Comparison of ENCODE assay signal across 8 cellular contexts in the genomic region with DNA sequence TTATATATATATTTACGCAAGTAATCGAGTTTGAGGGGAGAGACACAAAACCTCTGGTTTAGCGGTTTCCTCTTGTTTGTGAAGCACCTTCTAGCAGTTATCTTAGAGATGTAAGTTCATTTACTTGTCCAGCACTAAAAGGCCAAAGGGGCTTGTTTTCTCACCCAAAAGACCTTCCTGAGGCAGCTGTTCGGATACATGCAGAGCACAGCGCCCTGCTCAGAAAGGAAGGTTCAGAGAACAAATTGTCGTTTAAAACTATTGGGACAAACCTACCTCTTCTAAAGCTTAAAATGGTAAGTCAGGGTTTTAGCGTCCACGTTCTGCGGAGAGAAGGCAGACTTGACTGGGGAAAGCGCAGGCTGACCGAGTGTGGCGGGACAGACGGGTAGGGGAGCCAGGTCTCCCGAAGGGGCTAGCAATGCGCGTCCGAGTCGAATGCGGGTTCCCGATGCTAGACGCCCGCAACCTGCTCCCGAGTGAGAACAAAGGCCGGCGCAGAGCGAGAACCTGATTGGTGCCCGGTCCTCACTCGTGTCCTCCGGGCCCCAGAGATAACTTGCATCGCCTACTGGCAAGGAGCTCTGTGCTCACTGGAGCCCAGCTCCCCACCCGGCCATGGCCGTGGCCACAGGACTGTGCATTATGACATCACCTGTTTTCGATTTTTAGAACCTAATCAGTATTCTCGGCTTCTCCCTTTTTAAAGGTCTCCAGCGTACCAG. TPM values are rescaled to one million over a fixed set of nuclear protein-coding genes. Genes with fewer than 3 reads are reported as not detected.
A peak's percentile ranks its signal among the peaks of the same experiment; 100 is the strongest.
DNase-seq lines count a peak whose midpoint lies in the region; ATAC-seq, FAIRE-seq and TF ChIP-seq lines count a peak whose summit lies in the region.

No MANE protein-coding gene starts in this region.

- peaks cover 0 to 36% of the 10 kb centered on the region in 2 experiments; a peak in 3 of 5 replicates for H3K27me3 ChIP-seq in HepG2 (ENCODE audit: control insufficient read depth in 1 of 2, insufficient read depth in 2 of 2, low read length in 2 of 2)

- POLR2A ChIA-PET in HepG2 (lab: Yijun Ruan, JAX), result interaction anchor here (0.8 to 1.1 kb wide), 2 partner anchors 164 to 559 kb away, joined by 3 read pairs; no protein-coding TSS in a partner anchor

- 4% methylated on average over 12 of the region's 35 CpGs for WGBS in HepG2 (ENCODE audit: low lambda C conversion rate)

- H3K9me3 Mint-ChIP-seq in activated CD4-positive, alpha-beta T cell treated with anti-CD3 and anti-CD28 coated beads, Interleukin-2, amount 10 ng/mL, durations not matched to agents 24 days and 14 days, result no peaks in the 10 kb centered on the region

- no peak overlapping the region for H3K4me3 Mint-ChIP-seq in activated CD4-positive, alpha-beta T cell treated with anti-CD3 and anti-CD28 coated beads, Interleukin-2, amount 10 ng/mL, durations not matched to agents 24 days and 14 days

- no peaks in the 10 kb centered on the region for H3K9me3 ChIP-seq in HepG2 (ENCODE audit: low read length)

- no peaks in the 10 kb centered on the region for H4K20me1 ChIP-seq in HepG2 (ENCODE audit: insufficient read depth, low read length)

- H3K36me3 ChIP-seq in HepG2 (replicated peaks in 1 of 2; ENCODE audit: control insufficient read depth in 1 of 2, insufficient read depth in 2 of 2, low read length in 2 of 2), result no peaks in the 10 kb centered on the region

- in situ Hi-C loops in HepG2 (cut with HindIII; ENCODE audit: extremely low pct_ligation_motif_present, low pct_unique_long_range_greater_than_20kb), result loop anchor here (25.0 kb wide), 1 partner anchor 145 kb away; the partner anchor contains the start of gene ENDOD1

- no peak for TF ChIP-seq POLR2A in HepG2 (IDR thresholded peaks at IDR 0.05; ENCODE audit: insufficient read depth in 1 of 2, low read depth in 2 of 2, low read length in 2 of 2)

- no peak overlapping the region for H3K9ac ChIP-seq in HepG2 (ENCODE audit: insufficient read depth, low read depth, low read length)

- intact Hi-C loops in activated CD4-positive, alpha-beta T cell treated with anti-CD3 and anti-CD28 coated beads, Interleukin-2, amount 10 ng/mL, durations not matched to agents 24 days and 14 days (cut with micrococcal nuclease), result loop anchor here (1.0 to 5.0 kb wide), 11 partner anchors 22 to 557 kb away; partner anchors contain the start of gene FAM76B
- intact Hi-C loops in HepG2 (cut with micrococcal nuclease; ENCODE audit: unreplicated experiment), result loop anchor here (2.0 kb wide), 4 partner anchors 51 to 557 kb away; partner anchors contain the start of gene FAM76B

- no peak for FAIRE-seq in HepG2 (lab: Jason Lieb, UNC)

- H3K4me2 ChIP-seq in HepG2 (ENCODE audit: low read depth, low read length), result peak overlapping the region; percentile 78

- H3K4me3 ChIP-seq in HepG2 (replicated peaks in 1 of 3; ENCODE audit: insufficient read depth in 1 of 3, low read depth in 2 of 3, low read length in 3 of 3), result peak overlapping the region; percentile 32 to 73 (median 62)

- no peaks in the 10 kb centered on the region for H3K27me3 Mint-ChIP-seq in activated CD4-positive, alpha-beta T cell treated with anti-CD3 and anti-CD28 coated beads, Interleukin-2, amount 10 ng/mL, durations not matched to agents 24 days and 14 days

- H2AFZ ChIP-seq in HepG2 (ENCODE audit: low read length), result no peak overlapping the region

- TF ChIP-seq CTCF in HepG2 (CRISPR knock-in tag; IDR thresholded peaks at IDR 0.05), result no peak

- H3K4me1 Mint-ChIP-seq in activated CD4-positive, alpha-beta T cell treated with anti-CD3 and anti-CD28 coated beads, Interleukin-2, amount 10 ng/mL, durations not matched to agents 24 days and 14 days, result peaks cover 24% of the 10 kb centered on the region

- CTCF ChIA-PET in HepG2 (lab: Yijun Ruan, JAX; ENCODE audit: low intra/inter-chr PET ratio, low total read pairs), result no interaction called here

- H3K27ac ChIP-seq in HepG2 (ENCODE audit: extremely low read length, insufficient read depth, low read length), result no peak overlapping the region

- no peak for TF ChIP-seq EP300 in HepG2 (IDR thresholded peaks at IDR 0.05; ENCODE audit: low read depth in 2 of 2, low read length in 2 of 2)
- TF ChIP-seq EP300 in HepG2 (CRISPR knock-in tag; IDR thresholded peaks at IDR 0.05; ENCODE audit: borderline replicate concordance), result no peak

- no peak overlapping the region for H3K27ac Mint-ChIP-seq in activated CD4-positive, alpha-beta T cell treated with anti-CD3 and anti-CD28 coated beads, Interleukin-2, amount 10 ng/mL, durations not matched to agents 24 days and 14 days

- no peaks in the 10 kb centered on the region for H3K79me2 ChIP-seq in HepG2 (ENCODE audit: insufficient read depth, low read length)

- H3K4me1 ChIP-seq in HepG2 (ENCODE audit: insufficient read depth, low read length), result peaks cover 29% of the 10 kb centered on the region

- DNase-seq in COR-L47 (lab: John Stamatoyannopoulos, UW) (peak; percentile 90), NCI-H1417 treated with DMSO at 0.1 percent for 48 hours (lab: John Stamatoyannopoulos, UW) (peak; percentile 54), dedifferentiated amniotic fluid mesenchymal stem cell (ENCODE audit: extremely low spot score) (peak; percentile 75), HepG2 (ENCODE audit: low spot score) (no peak)
- peak; percentile 90 for DNase-seq in activated CD4-positive, alpha-beta T cell treated with anti-CD3 and anti-CD28 coated beads, Interleukin-2, amount 10 ng/mL, durations not matched to agents 24 days and 14 days
- DNase-seq in stimulated activated CD4-positive, alpha-beta T cell treated with anti-CD3 and anti-CD28 coated beads, Interleukin-2, amount 100 ng/mL, for 4 hours (ENCODE audit: low read depth), result peak; percentile 39

- no TSS peak for BruUV-seq in HepG2 (replicated peaks; lab: Mats Ljungman, UMichigan)

- H3K36me3 Mint-ChIP-seq in activated CD4-positive, alpha-beta T cell treated with anti-CD3 and anti-CD28 coated beads, Interleukin-2, amount 10 ng/mL, durations not matched to agents 24 days and 14 days (ENCODE audit: low read depth), result peaks cover 3% of the 10 kb centered on the region

- peak; percentile 29 for ATAC-seq in GM21619 (IDR thresholded peaks at IDR 0.05; ENCODE audit: unreplicated experiment)
- peak; percentile 14 for ATAC-seq in HepG2
- ATAC-seq in HG03196 (IDR thresholded peaks at IDR 0.05; ENCODE audit: unreplicated experiment), result no peak

- TF ChIP-seq RAD21 in HepG2 (CRISPR knock-in tag; IDR thresholded peaks at IDR 0.05), result no peak

TF ChIP-seq in HepG2, 621 proteins besides CTCF, POLR2A, EP300 and RAD21 (continues in another document):
- TF ChIP-seq ZBTB42 (CRISPR knock-in tag; IDR thresholded peaks at IDR 0.05), result no peak
- TF ChIP-seq GZF1 (CRISPR knock-in tag; IDR thresholded peaks at IDR 0.05), result no peak
- no peak for TF ChIP-seq YEATS2 (CRISPR knock-in tag; IDR thresholded peaks at IDR 0.05; ENCODE audit: borderline replicate concordance)
- TF ChIP-seq HNRNPLL (IDR thresholded peaks at IDR 0.05; ENCODE audit: low read depth, low read length, poor library complexity, severe bottlenecking), result peak; percentile 46
- TF ChIP-seq TSC22D2 (CRISPR knock-in tag; IDR thresholded peaks at IDR 0.05; ENCODE audit: borderline replicate concordance), result no peak
- TF ChIP-seq, protein P1, sequence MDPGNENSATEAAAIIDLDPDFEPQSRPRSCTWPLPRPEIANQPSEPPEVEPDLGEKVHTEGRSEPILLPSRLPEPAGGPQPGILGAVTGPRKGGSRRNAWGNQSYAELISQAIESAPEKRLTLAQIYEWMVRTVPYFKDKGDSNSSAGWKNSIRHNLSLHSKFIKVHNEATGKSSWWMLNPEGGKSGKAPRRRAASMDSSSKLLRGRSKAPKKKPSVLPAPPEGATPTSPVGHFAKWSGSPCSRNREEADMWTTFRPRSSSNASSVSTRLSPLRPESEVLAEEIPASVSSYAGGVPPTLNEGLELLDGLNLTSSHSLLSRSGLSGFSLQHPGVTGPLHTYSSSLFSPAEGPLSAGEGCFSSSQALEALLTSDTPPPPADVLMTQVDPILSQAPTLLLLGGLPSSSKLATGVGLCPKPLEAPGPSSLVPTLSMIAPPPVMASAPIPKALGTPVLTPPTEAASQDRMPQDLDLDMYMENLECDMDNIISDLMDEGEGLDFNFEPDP (CRISPR knock-in tag; conservative IDR thresholded peaks at IDR 0.05), result no peak
- TF ChIP-seq FLYWCH1 (CRISPR knock-in tag; IDR thresholded peaks at IDR 0.05), result no peak

RNA-seq across cellular contexts. Expression of gene SESN3, which starts 1.0 kb away (rescaled TPM):
- 63.4 and 64.2 TPM in 2 replicates for total RNA-seq in activated CD4-positive, alpha-beta T cell treated with anti-CD3 and anti-CD28 coated beads, Interleukin-2, amount 10 ng/mL, durations not matched to agents 24 days and 14 days
- total RNA-seq in HepG2 (2016; rRNA removed; fragmentation: Illumina TruSeq; extraction: Trizol), result 0.86 and 1.9 TPM in 2 replicates
- total RNA-seq in HepG2 (2016; cell fraction: cytosol; rRNA removed; fragmentation: Illumina TruSeq; extraction: Trizol; ENCODE audit: low read depth), result 0.62 and 0.71 TPM in 2 replicates
- 1.0 and 1.8 TPM in 2 replicates for total RNA-seq in HepG2 (2016; cell fraction: insoluble cytoplasmic fraction; rRNA removed; fragmentation: Illumina TruSeq; extraction: Trizol)
- total RNA-seq in HepG2 (2016; cell fraction: membrane; rRNA removed; fragmentation: Illumina TruSeq; extraction: Trizol), result 1.7 and 1.9 TPM in 2 replicates
- 1.0 and 1.5 TPM in 2 replicates for total RNA-seq in HepG2 (2016; cell fraction: nucleus; rRNA removed; fragmentation: Illumina TruSeq; extraction: Trizol)
- polyA plus RNA-seq in HepG2 (2011; rRNA removed), result 0.26 and 0.53 TPM in 2 replicates
- 0.19 and 0.21 TPM in 2 replicates for polyA plus RNA-seq in HepG2 (2011; cell fraction: cytosol; rRNA removed)
- polyA plus RNA-seq in HepG2 (2011; cell fraction: nucleus; rRNA removed), result 0.14 and 0.16 TPM in 2 replicates
- polyA plus RNA-seq in HepG2 (2012), result 0.19 and 0.36 TPM in 2 replicates
- 0.17 and 0.36 TPM in 2 replicates for polyA plus RNA-seq in HepG2 (2016; cell fraction: cytosol; fragmentation: Illumina TruSeq; extraction: Trizol; ENCODE audit: low read depth)
- polyA plus RNA-seq in HepG2 (2016; cell fraction: insoluble cytoplasmic fraction; fragmentation: Illumina TruSeq; extraction: Trizol; ENCODE audit: low read depth), result 0.96 and 1.2 TPM in 2 replicates
- 0.41 and 0.59 TPM in 2 replicates for polyA plus RNA-seq in HepG2 (2016; cell fraction: membrane; fragmentation: Illumina TruSeq; extraction: Trizol; ENCODE audit: low read depth)
- polyA plus RNA-seq in HepG2 (2016; cell fraction: nucleus; fragmentation: Illumina TruSeq; extraction: Trizol; ENCODE audit: insufficient read depth, low read depth), result 0.63 and 0.71 TPM in 2 replicates
- 0.42 and 2.3 TPM in 2 replicates for polyA minus RNA-seq in HepG2 (2011; rRNA and poly(A)+ RNA removed; ENCODE audit: low replicate concordance)
- 0.59 and 0.97 TPM in 2 replicates for polyA minus RNA-seq in HepG2 (2011; cell fraction: cytosol; rRNA and poly(A)+ RNA removed)
- polyA minus RNA-seq in HepG2 (2011; cell fraction: nucleus; rRNA and poly(A)+ RNA removed), result 0.62 and 1.3 TPM in 2 replicates

Comparison
In these comparisons a context has a peak if more than half of its experiments do, and no peak if none do; other contexts are left out.
1. RNA of gene SESN3, which starts 1.0 kb away (total RNA-seq): 63.4 to 64.2 TPM in activated CD4-positive, alpha-beta T cell treated with anti-CD3 and anti-CD28 coated beads, Interleukin-2, amount 10 ng/mL, durations not matched to agents 24 days and 14 days; 0.62 to 1.9 TPM in HepG2; every median in the first group is over 10 times any median in the second.